Comparison of ENCODE assay signal across 8 cellular contexts in the genomic region with DNA sequence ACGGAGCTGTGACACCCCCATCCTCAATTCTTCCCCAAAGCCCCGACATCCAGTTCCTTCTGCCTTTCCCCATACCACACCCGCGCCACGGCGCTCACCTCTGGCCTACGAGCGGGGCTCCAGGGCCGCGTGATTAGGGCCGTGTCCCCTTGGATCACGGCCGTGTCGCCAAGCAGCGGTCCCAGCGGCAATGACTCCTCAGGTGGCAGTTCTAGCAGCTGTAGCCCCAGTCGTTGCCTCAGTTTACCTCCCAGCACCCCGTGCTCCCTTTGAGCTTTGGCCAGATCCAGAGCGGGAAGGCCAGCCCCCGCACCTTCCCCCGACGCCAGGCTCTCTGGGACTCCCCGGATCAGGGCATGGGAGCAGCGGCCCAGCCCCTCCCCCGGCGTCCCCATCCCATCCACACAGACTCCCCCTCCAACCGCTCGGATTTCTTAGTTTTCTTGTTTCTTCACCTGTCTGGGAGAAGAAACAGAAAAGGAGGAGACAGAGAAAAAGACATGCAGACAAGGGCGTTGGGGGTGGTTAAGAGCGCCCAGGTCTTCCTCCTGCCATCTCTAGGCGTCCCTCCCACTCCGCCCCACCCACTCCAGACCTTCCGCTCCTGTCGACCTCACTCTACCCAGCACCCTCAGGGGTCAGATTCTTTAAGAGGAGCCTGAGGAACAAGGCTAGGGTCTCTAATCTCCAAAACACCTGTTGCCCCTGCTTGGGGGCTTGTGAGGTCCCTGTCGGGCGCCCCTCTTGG. TPM values are rescaled to one million over a fixed set of nuclear protein-coding genes. Genes with fewer than 3 reads are reported as not detected.
DNase-seq lines count a peak whose midpoint lies in the region; ATAC-seq, FAIRE-seq and TF ChIP-seq lines count a peak whose summit lies in the region.

Gene DDAH2, minus strand, starts transcription at position 533 of the 748 bp plus-strand sequence. Its CDS starts 138 bp downstream, at position 395.

- ATAC-seq in A549 (peak; percentile 52 to 69), HG02981 (IDR thresholded peaks at IDR 0.05; ENCODE audit: unreplicated experiment) (peak; percentile 10)
- peak; percentile 38 for ATAC-seq in stimulated activated memory B cell treated with anti-CD40 and anti-IgM and Interleukin-4, amounts not matched to agents 10 μg/mL and 1 μg/mL and 100 μg/mL, for 72 hours

- peak within 1 kb of the TSS; percentile 83 for H3K4me2 ChIP-seq in A549
- H3K4me2 ChIP-seq in astrocyte (ENCODE audit: low read length): peak within 1 kb of the TSS; percentile 96

- H3K27ac ChIP-seq in A549 (peak within 1 kb of the TSS; percentile 76 to 95), astrocyte (ENCODE audit: low read depth, low read length) (peak within 1 kb of the TSS; percentile 77)

- H3K36me3 ChIP-seq in astrocyte (ENCODE audit: insufficient read depth, low read length): peaks cover 36% of the 10 kb centered on the region

- H3K9me3 ChIP-seq in A549: no peaks in the 10 kb centered on the region
- H3K9me3 ChIP-seq in astrocyte (ENCODE audit: insufficient read depth, low read depth, low read length): no peaks in the 10 kb centered on the region

- peak within 1 kb of the TSS; percentile 88 for H3K9ac ChIP-seq in astrocyte (ENCODE audit: low read length)

- CTCF ChIA-PET in A549 (lab: Yijun Ruan, JAX): interaction anchor here (0.6 to 4.7 kb wide), 19 partner anchors 10 to 135 kb away, joined by 3 to 30 read pairs (median 5); partner anchors contain the start of genes LSM2, LY6G5C, LY6G6D and MSH5

- TF ChIP-seq CTCF in A549 (IDR thresholded peaks at IDR 0.05) (no peak; the same call in 2 of the 3 replicates), astrocyte (IDR thresholded peaks at IDR 0.05; ENCODE audit: insufficient read depth, low read depth, low read length) (peak; percentile 44)

- H3K4me3 Mint-ChIP-seq in astrocyte (ENCODE audit: unreplicated experiment) (peak within 1 kb of the TSS; percentile 90), immature natural killer cell (peak within 1 kb of the TSS; percentile 97 to 99 (median 99))
- peak within 1 kb of the TSS; percentile 98 for H3K4me3 Mint-ChIP-seq in stimulated activated memory B cell treated with anti-CD40 and anti-IgM and Interleukin-4, amounts not matched to agents 10 μg/mL and 1 μg/mL and 100 μg/mL, for 72 hours

- peaks cover 34% of the 10 kb centered on the region for H3K36me3 Mint-ChIP-seq in astrocyte (ENCODE audit: low read depth, unreplicated experiment)
- H3K36me3 Mint-ChIP-seq in immature natural killer cell: peaks cover 4 to 46% (median 22%) of the 10 kb centered on the region in 3 donors
- H3K36me3 Mint-ChIP-seq in stimulated activated memory B cell treated with anti-CD40 and anti-IgM and Interleukin-4, amounts not matched to agents 10 μg/mL and 1 μg/mL and 100 μg/mL, for 72 hours: peaks cover 47% of the 10 kb centered on the region

- no peaks in the 10 kb centered on the region for H3K27me3 Mint-ChIP-seq in astrocyte (ENCODE audit: low read depth, unreplicated experiment)
- H3K27me3 Mint-ChIP-seq in immature natural killer cell (ENCODE audit: low read depth in 3 of 3): peaks cover 0 to 6% (median 2%) of the 10 kb centered on the region in 3 donors
- H3K27me3 Mint-ChIP-seq in stimulated activated memory B cell treated with anti-CD40 and anti-IgM and Interleukin-4, amounts not matched to agents 10 μg/mL and 1 μg/mL and 100 μg/mL, for 72 hours: no peaks in the 10 kb centered on the region

- POLR2A ChIA-PET in A549 (lab: Yijun Ruan, JAX): interaction anchor here (0.9 to 2.0 kb wide), 3 partner anchors 26 to 98 kb away, joined by 3 to 9 read pairs (median 7); partner anchors contain the start of genes ABHD16A, HSPA1A, HSPA1B and HSPA1L

- peak within 1 kb of the TSS; percentile 58 for H3K4me3 ChIP-seq in A549
- H3K4me3 ChIP-seq in astrocyte (ENCODE audit: insufficient read depth, low read depth, low read length): peak within 1 kb of the TSS; percentile 86

- H3K27ac Mint-ChIP-seq in astrocyte (ENCODE audit: unreplicated experiment) (peak within 1 kb of the TSS; percentile 87), immature natural killer cell (peak within 1 kb of the TSS; percentile 83 to 98 (median 94))
- peak within 1 kb of the TSS; percentile 86 for H3K27ac Mint-ChIP-seq in stimulated activated memory B cell treated with anti-CD40 and anti-IgM and Interleukin-4, amounts not matched to agents 10 μg/mL and 1 μg/mL and 100 μg/mL, for 72 hours

- DNase-seq in A549 (ENCODE audit: low read depth in 1 of 2, low spot score in 1 of 2) (no peak), astrocyte (ENCODE audit: low read depth) (no peak), immature natural killer cell (no peak), NOMO-1 treated with dmso at 0.1 percent for 144 hours (lab: John Stamatoyannopoulos, UW; ENCODE audit: unreplicated experiment) (no peak), GM03348 (ENCODE audit: low spot score) (no peak)
- DNase-seq in activated CD4-positive, alpha-beta T cell treated with anti-CD3 and anti-CD28 coated beads for 1 hour: no peak

- TF ChIP-seq RAD21 in A549 (conservative IDR thresholded peaks at IDR 0.05 in 1 of 2, IDR thresholded peaks at IDR 0.05 in 1 of 2): no peak; a peak in 1 of 5 replicates

- H3K4me1 Mint-ChIP-seq in astrocyte (ENCODE audit: low read depth, unreplicated experiment): peaks cover 23% of the 10 kb centered on the region
- H3K4me1 Mint-ChIP-seq in immature natural killer cell: peaks cover 72 to 76% of the 10 kb centered on the region in 2 donors
- peaks cover 58% of the 10 kb centered on the region for H3K4me1 Mint-ChIP-seq in stimulated activated memory B cell treated with anti-CD40 and anti-IgM and Interleukin-4, amounts not matched to agents 10 μg/mL and 1 μg/mL and 100 μg/mL, for 72 hours

- peaks cover 11% of the 10 kb centered on the region for H3K4me1 ChIP-seq in A549
- H3K4me1 ChIP-seq in astrocyte (ENCODE audit: insufficient read depth, low read length): peaks cover 24% of the 10 kb centered on the region

- FAIRE-seq in A549 (lab: Jason Lieb, UNC) (no peak), astrocyte (lab: Jason Lieb, UNC) (no peak)

- peaks cover 52% of the 10 kb centered on the region for H4K20me1 ChIP-seq in astrocyte (ENCODE audit: insufficient read depth, low read length)

- H2AFZ ChIP-seq in astrocyte (ENCODE audit: low read depth, low read length): peak within 1 kb of the TSS; percentile 77

- no peak for TF ChIP-seq POLR2A in A549 (IDR thresholded peaks at IDR 0.05; ENCODE audit: low read length)

- H3K79me2 ChIP-seq in astrocyte (ENCODE audit: insufficient read depth, low read length): peaks cover 27% of the 10 kb centered on the region

- H3K9me3 Mint-ChIP-seq in astrocyte (ENCODE audit: unreplicated experiment) (no peaks in the 10 kb centered on the region), immature natural killer cell (no peaks in the 10 kb centered on the region)
- H3K9me3 Mint-ChIP-seq in stimulated activated memory B cell treated with anti-CD40 and anti-IgM and Interleukin-4, amounts not matched to agents 10 μg/mL and 1 μg/mL and 100 μg/mL, for 72 hours: no peaks in the 10 kb centered on the region

- WGBS in A549 (ENCODE audit: missing lambda C conversion rate): 47% methylated on average over 18 of the region's 36 CpGs

- H3K27me3 ChIP-seq in astrocyte (ENCODE audit: insufficient read depth, low read length): no peaks in the 10 kb centered on the region

- no peak for TF ChIP-seq EP300 in A549 (IDR thresholded peaks at IDR 0.05)

TF ChIP-seq in A549, 52 proteins besides CTCF, POLR2A, EP300 and RAD21:
- peak; percentile 70 for TF ChIP-seq KDM5A (IDR thresholded peaks at IDR 0.05)
- no peak for TF ChIP-seq TFCP2L1 (CRISPR knock-in tag; IDR thresholded peaks at IDR 0.05)
- TF ChIP-seq CHD4 (IDR thresholded peaks at IDR 0.05; ENCODE audit: borderline replicate concordance): no peak

RNA-seq across cellular contexts. Expression of gene DDAH2, which starts in this region (rescaled TPM):
- 19.3 and 20.6 TPM in 2 replicates for polyA plus RNA-seq in A549 (2011; rRNA removed)
- 34.2 and 40.9 TPM in 2 replicates for polyA plus RNA-seq in A549 (2012; cell fraction: cytosol; rRNA removed)
- 34.2 and 38.0 TPM in 2 replicates for polyA plus RNA-seq in A549 (2012; cell fraction: nucleus; rRNA removed)
- polyA plus RNA-seq in A549 (2017; fragmentation: RNase III; extraction: RNeasy Plus Mini Kit Qiagen cat#74134 plus additional on column Dnase treatment): 44.8 to 57.3 TPM (median 54.5 TPM) in 3 replicates
- 10.5 and 15.5 TPM in 2 replicates for polyA minus RNA-seq in A549 (2011; rRNA and poly(A)+ RNA removed)
- total RNA-seq in astrocyte: 62.5 and 72.4 TPM in 2 replicates
- 100 to 1,000 TPM in 1 of 3 donors, 10 to 100 TPM in 2; 58.5 to 112 (median 74.9) TPM for polyA plus RNA-seq in immature natural killer cell

Comparison
In these comparisons a context has a peak if more than half of its experiments do, and no peak if none do; other contexts are left out.
1. ATAC-seq: peak in every context shown above with its lines; median percentile 60 in A549; 38 in stimulated activated memory B cell treated with anti-CD40 and anti-IgM and Interleukin-4, amounts not matched to agents 10 μg/mL and 1 μg/mL and 100 μg/mL, for 72 hours; 10 in HG02981.